8 cellular contexts compared by ENCODE assay signal in the genomic region with DNA sequence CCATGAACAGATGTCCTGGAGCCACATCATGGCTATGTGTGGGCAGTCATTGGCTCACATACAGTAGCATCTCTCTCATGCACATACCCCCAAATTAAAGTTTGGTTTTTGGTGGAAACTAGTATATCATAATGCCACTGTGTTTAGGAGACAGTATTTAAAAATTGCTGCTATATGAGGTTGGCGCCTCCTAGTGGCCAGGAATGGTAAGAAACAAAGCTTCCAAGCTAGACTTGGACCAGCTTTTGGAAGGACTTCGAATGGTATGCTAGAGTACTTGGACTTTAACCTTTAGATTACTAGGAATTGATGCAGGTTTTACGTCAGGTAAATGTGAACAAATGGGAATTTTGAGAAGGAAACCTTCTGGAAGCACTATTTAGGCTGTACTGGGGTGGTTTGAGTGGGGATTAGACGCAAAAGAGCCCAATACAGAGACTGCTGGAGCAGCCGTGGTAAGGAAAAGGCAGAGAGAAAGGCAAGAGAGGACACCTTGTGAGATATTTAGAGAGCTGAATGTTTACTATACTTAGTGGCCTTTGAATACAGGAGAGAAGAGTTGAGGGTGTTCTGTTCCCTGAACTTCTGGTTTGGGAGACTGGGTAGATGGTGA. TPM values are rescaled to one million over a fixed set of nuclear protein-coding genes. Genes with fewer than 3 reads are reported as not detected.
DNase-seq lines count a peak whose midpoint lies in the region; ATAC-seq, FAIRE-seq and TF ChIP-seq lines count a peak whose summit lies in the region.

No MANE protein-coding gene starts in this region.

- H3K27me3 ChIP-seq in endothelial cell of umbilical vein (ENCODE audit: control insufficient read depth in 2 of 2, insufficient read depth in 2 of 2, low read length in 2 of 2), result peaks cover 0 to 7% of the 10 kb centered on the region in 2 experiments

- no peaks in the 10 kb centered on the region for H3K9me3 ChIP-seq in endothelial cell of umbilical vein (replicated peaks; ENCODE audit: control insufficient read depth, insufficient read depth, low read length)

- no peak overlapping the region for H3K27ac ChIP-seq in endothelial cell of umbilical vein (ENCODE audit: insufficient read depth, low read depth, low read length)

- CTCF ChIA-PET in endothelial cell of umbilical vein (lab: Charles Lee), result interaction anchor here (0.6 to 1.5 kb wide), 61 partner anchors 8 to 1787 kb away, joined by 3 to 45 read pairs (median 4); a partner anchor contains a TSS

- ATAC-seq in GM19455 (IDR thresholded peaks at IDR 0.05; ENCODE audit: unreplicated experiment), result peak; percentile 80
- ATAC-seq in omental fat pad (ENCODE audit: low FRiP score), result no peak

- H3K9me1 ChIP-seq in endothelial cell of umbilical vein (replicated peaks; ENCODE audit: control insufficient read depth, extremely low read depth, insufficient read depth, low read length), result no peaks in the 10 kb centered on the region

- FAIRE-seq in endothelial cell of umbilical vein (lab: Jason Lieb, UNC), result peak; percentile 79

- no peaks in the 10 kb centered on the region for H3K4me1 ChIP-seq in endothelial cell of umbilical vein (ENCODE audit: control insufficient read depth, extremely low read depth, insufficient read depth, low read length)

- POLR2A ChIA-PET in endothelial cell of umbilical vein (lab: Charles Lee), result no interaction called here

- no peak for TF ChIP-seq POLR2A in endothelial cell of umbilical vein (IDR thresholded peaks at IDR 0.05; ENCODE audit: low read depth, low read length)

- H4K20me1 ChIP-seq in endothelial cell of umbilical vein (replicated peaks; ENCODE audit: control insufficient read depth, extremely low read depth, insufficient read depth, low read length), result no peaks in the 10 kb centered on the region

- H3K79me2 ChIP-seq in endothelial cell of umbilical vein (ENCODE audit: control insufficient read depth, insufficient read depth, low read length), result no peaks in the 10 kb centered on the region

- intact Hi-C loops in endothelial cell of umbilical vein (cut with micrococcal nuclease), result loop anchor here (5.0 kb wide), 1 partner anchor 469 kb away; a partner anchor contains a TSS

- no peak overlapping the region for H3K9ac ChIP-seq in endothelial cell of umbilical vein (replicated peaks; ENCODE audit: extremely low read depth, insufficient read depth, low read length)

- TF ChIP-seq CTCF in WI38 (IDR thresholded peaks at IDR 0.05; ENCODE audit: low read depth, low read length) (peak; percentile 76), endothelial cell of umbilical vein (IDR thresholded peaks at IDR 0.05; ENCODE audit: extremely low read depth in 1 of 2, insufficient read depth in 1 of 2, low read depth in 1 of 2, low read length in 2 of 2) (peak; percentile 69 to 81), omental fat pad (IDR thresholded peaks at IDR 0.05) (no peak)

- H3K4me2 ChIP-seq in endothelial cell of umbilical vein (ENCODE audit: insufficient read depth, low read length), result no peak overlapping the region

- DNase-seq in NCI-H2029 (lab: John Stamatoyannopoulos, UW) (peak; percentile 15), NCI-H2029 treated with DMSO at 0.1 percent for 48 hours (lab: John Stamatoyannopoulos, UW) (no peak), endothelial cell of umbilical vein (ENCODE audit: low read depth, low spot score) (peak; percentile 58), omental fat pad (ENCODE audit: low spot score) (peak; percentile 53), 8988T (no peak)
- DNase-seq in Jurkat, Clone E6-1 (ENCODE audit: low read depth, low spot score), result peak; percentile 51

- no peak overlapping the region for H3K4me3 ChIP-seq in Jurkat, Clone E6-1 (ENCODE audit: low read length)
- no peak overlapping the region for H3K4me3 ChIP-seq in WI38 (ENCODE audit: low read depth, low read length)
- no peak overlapping the region for H3K4me3 ChIP-seq in endothelial cell of umbilical vein (replicated peaks in 1 of 3; ENCODE audit: insufficient read depth in 1 of 3, low read depth in 1 of 3, low read length in 3 of 3)

- no peak overlapping the region for H2AFZ ChIP-seq in endothelial cell of umbilical vein (ENCODE audit: low read depth, low read length)

- BruUV-seq in endothelial cell of umbilical vein (replicated peaks; lab: Mats Ljungman, UMichigan), result no TSS peak

- H3K36me3 ChIP-seq in endothelial cell of umbilical vein (ENCODE audit: control insufficient read depth in 2 of 2, extremely low read depth in 1 of 2, insufficient read depth in 2 of 2, low read length in 2 of 2), result no peaks in the 10 kb centered on the region

- dilution Hi-C loops in endothelial cell of umbilical vein (cut with MboI; ENCODE audit: extremely low pct_ligation_motif_present, low sequenced_read_pairs), result no loop called here

TF ChIP-seq in endothelial cell of umbilical vein, 7 proteins besides CTCF, POLR2A, EP300 and RAD21:
- TF ChIP-seq MYC (IDR thresholded peaks at IDR 0.05; ENCODE audit: low read depth, low read length), result no peak
- no peak for TF ChIP-seq GATA2 (IDR thresholded peaks at IDR 0.05; ENCODE audit: insufficient read depth, insufficient read length, low read depth, low read length)
- TF ChIP-seq POLR2AphosphoS5 (IDR thresholded peaks at IDR 0.05; ENCODE audit: insufficient read depth, low read depth, low read length), result no peak
- no peak for TF ChIP-seq JUN (IDR thresholded peaks at IDR 0.05; ENCODE audit: borderline replicate concordance, insufficient read depth, insufficient read length, low read depth)
- TF ChIP-seq, protein P1, sequence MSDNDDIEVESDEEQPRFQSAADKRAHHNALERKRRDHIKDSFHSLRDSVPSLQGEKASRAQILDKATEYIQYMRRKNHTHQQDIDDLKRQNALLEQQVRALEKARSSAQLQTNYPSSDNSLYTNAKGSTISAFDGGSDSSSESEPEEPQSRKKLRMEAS (IDR thresholded peaks at IDR 0.05; ENCODE audit: insufficient read depth, insufficient read length), result no peak
- no peak for TF ChIP-seq FOS (IDR thresholded peaks at IDR 0.05; ENCODE audit: borderline replicate concordance, insufficient read depth, low read length)
- no peak for TF ChIP-seq EZH2 (IDR thresholded peaks at IDR 0.05; ENCODE audit: borderline replicate concordance, low read depth, low read length, severe bottlenecking)

RNA-seq across cellular contexts. Expression of a gene that starts 23.8 kb away (rescaled TPM):
- not detected for polyA plus RNA-seq in Jurkat, Clone E6-1 (2012; ENCODE audit: insufficient read depth, insufficient read length)
- total RNA-seq in endothelial cell of umbilical vein, result not detected in 2 replicates
- not detected in 2 replicates for polyA plus RNA-seq in endothelial cell of umbilical vein
- 0.04 and 0.06 TPM in 2 replicates for polyA plus RNA-seq in endothelial cell of umbilical vein (2011; cell fraction: cytosol; rRNA removed)
- polyA plus RNA-seq in endothelial cell of umbilical vein (2011; cell fraction: nucleus; rRNA removed), result not detected in 2 replicates
- polyA plus RNA-seq in endothelial cell of umbilical vein (2012), result 0.08 and 0.16 TPM in 2 replicates
- polyA minus RNA-seq in endothelial cell of umbilical vein, result 0.17 TPM in 1 of 2 replicates, not detected in the other
- not detected for polyA minus RNA-seq in endothelial cell of umbilical vein (2011; cell fraction: cytosol; rRNA and poly(A)+ RNA removed)
- polyA minus RNA-seq in endothelial cell of umbilical vein (2011; cell fraction: nucleus; rRNA and poly(A)+ RNA removed), result 0.14 TPM in 1 of 2 replicates, not detected in the other
- not detected for total RNA-seq in omental fat pad

Comparison
In these comparisons a context has a peak if more than half of its experiments do, and no peak if none do; other contexts are left out.
1. DNase-seq: peak in NCI-H2029 (single experiment), Jurkat, Clone E6-1 (single experiment), endothelial cell of umbilical vein (single experiment) and omental fat pad (single experiment); none in NCI-H2029 treated with DMSO at 0.1 percent for 48 hours (single experiment) and 8988T (single experiment).
2. CTCF ChIP-seq: peak in WI38 (single experiment) and endothelial cell of umbilical vein (2 of 2); none in omental fat pad (0 of 3).